Comparison of ENCODE assay signal across 16 cellular contexts in genomic region chr5:38455797-38456330, GRCh38.
DNase-seq lines count a peak whose midpoint lies in the region; ATAC-seq lines count a peak whose summit lies in the region.
"Had no signal": no experiment of that assay in that cellular context is flagged by ENCODE, and none has a peak within 500 bp of the region (broad histone marks: within the 10 kb centered on the region; RNA-seq: fewer than 3 reads in every experiment).

No MANE protein-coding gene starts in this region.

- ATAC-seq in GM18517 (IDR thresholded peaks at IDR 0.05; ENCODE audit: unreplicated experiment), result peak; percentile 48
- peak; percentile 56 for ATAC-seq in GM19438 (IDR thresholded peaks at IDR 0.05; ENCODE audit: low read depth, unreplicated experiment)
- ATAC-seq in HG03064 (IDR thresholded peaks at IDR 0.05; ENCODE audit: low read depth, unreplicated experiment), result peak; percentile 38
- ATAC-seq in HG02610 (IDR thresholded peaks at IDR 0.05; ENCODE audit: unreplicated experiment), result no peak
- ATAC-seq: Panc1; stimulated activated naive B cell treated with anti-CD40 and anti-IgM and Interleukin-4, amounts not matched to agents 10 μg/mL and 1 μg/mL and 100 μg/mL, for 72 hours; T-cell had no signal

- DNase-seq in ecto neural progenitor cell (ENCODE audit: low spot score) (peak; percentile 6), AML-193 (lab: John Stamatoyannopoulos, UW) (no peak), NCI-H446 (lab: John Stamatoyannopoulos, UW) (no peak)
- DNase-seq in activated CD4-positive, alpha-beta T cell treated with anti-CD3 and anti-CD28 coated beads, Interleukin-2, amount 50 U/mL, for 48 hours, result no peak
- DNase-seq: activated T-cell treated with anti-CD3 and anti-CD28 coated beads, Interleukin-2, amount 50 U/mL, for 48 hours; BE2C; NCI-H1417; NCI-H510A treated with DMSO at 0.1 percent for 48 hours; stimulated activated CD4-positive, alpha-beta T cell treated with anti-CD3 and anti-CD28 coated beads, Interleukin-4, amount 100 ng/mL, for 4 hours; stimulated activated naive B cell treated with anti-CD40 and anti-IgM and Interleukin-4, amounts not matched to agents 10 μg/mL and 1 μg/mL and 100 μg/mL, for 72 hours; T-cell had no signal
